In genomic region chr1:967466-968343, GRCh38 we compare ENCODE assay signal across 13 cellular contexts. TPM values are rescaled to one million over a fixed set of nuclear protein-coding genes. Genes with fewer than 3 reads are reported as not detected.
DNase-seq lines count a peak whose midpoint lies in the region; ATAC-seq and TF ChIP-seq lines count a peak whose summit lies in the region.
"Had no signal": no experiment of that assay in that cellular context is flagged by ENCODE, and none has a peak within 500 bp of the region (broad histone marks: within the 10 kb centered on the region; RNA-seq: fewer than 3 reads in every experiment).

No MANE protein-coding gene starts in this region.

- H3K36me3 ChIP-seq in right atrium auricular region: no peaks in the 10 kb centered on the region
- peaks cover 11% of the 10 kb centered on the region for H3K36me3 ChIP-seq in RWPE2 (ENCODE audit: low read depth)
- peaks cover 22% of the 10 kb centered on the region for H3K36me3 ChIP-seq in WERI-Rb-1

- H3K27ac ChIP-seq in right cardiac atrium (ENCODE audit: low read length) (no peak overlapping the region), right atrium auricular region (no peak overlapping the region), RWPE2 (ENCODE audit: poor library complexity, severe bottlenecking) (peak overlapping the region; percentile 89), dorsolateral prefrontal cortex (no peak overlapping the region), WERI-Rb-1 (no peak overlapping the region)

- DNase-seq in right cardiac atrium (peak in 2 of 3 donors; percentile 50 to 55), right atrium auricular region (ENCODE audit: low spot score) (no peak), RWPE2 (ENCODE audit: low spot score) (no peak), kidney tubule cell (ENCODE audit: low spot score) (peak; percentile 50), dorsolateral prefrontal cortex (no peak), COLO829 (ENCODE audit: low spot score) (no peak), WERI-Rb-1 (no peak)
- DNase-seq in activated naive CD4-positive, alpha-beta T cell treated with anti-CD3 and anti-CD28 coated beads, Interleukin-2, amount 50 U/mL, for 16 hours: no peak
- DNase-seq: NCI-H1092 treated with DMSO at 0.1 percent for 48 hours, NCI-H446 had no signal

- intact Hi-C loops in right cardiac atrium (cut with DNase I) (no loop called here), dorsolateral prefrontal cortex (cut with DNase I) (no loop called here)

- WGBS in right cardiac atrium: 77% methylated on average over 23 of the region's 23 CpGs

- H3K4me1 ChIP-seq in right cardiac atrium (ENCODE audit: control insufficient read depth, insufficient read depth, low read length) (no peaks in the 10 kb centered on the region), right atrium auricular region (peaks cover 0 to 19% of the 10 kb centered on the region in 2 donors), RWPE2 (ENCODE audit: insufficient read depth, poor library complexity, severe bottlenecking) (no peaks in the 10 kb centered on the region)

- no peak for TF ChIP-seq CTCF in right atrium auricular region (IDR thresholded peaks at IDR 0.05)
- TF ChIP-seq CTCF in RWPE2 (IDR thresholded peaks at IDR 0.05; ENCODE audit: poor library complexity, severe bottlenecking): no peak
- no peak for TF ChIP-seq CTCF in dorsolateral prefrontal cortex (IDR thresholded peaks at IDR 0.05 in 54 of 56, conservative IDR thresholded peaks at IDR 0.05 in 2 of 56; ENCODE audit: low read depth in 1 of 56, partially characterized antibody in 56 of 56)
- no peak for TF ChIP-seq CTCF in WERI-Rb-1 (IDR thresholded peaks at IDR 0.05; ENCODE audit: low read depth, low read length)

- H3K9me3 ChIP-seq in right cardiac atrium (ENCODE audit: control insufficient read depth, low read length) (no peaks in the 10 kb centered on the region), right atrium auricular region (no peaks in the 10 kb centered on the region), RWPE2 (ENCODE audit: severe bottlenecking) (no peaks in the 10 kb centered on the region), WERI-Rb-1 (ENCODE audit: severe bottlenecking) (no peaks in the 10 kb centered on the region)

- H3K27me3 ChIP-seq in right cardiac atrium (ENCODE audit: control insufficient read depth, insufficient read depth) (no peaks in the 10 kb centered on the region), right atrium auricular region (peaks cover 4 to 14% of the 10 kb centered on the region in 2 donors), RWPE2 (ENCODE audit: insufficient read depth, poor library complexity, severe bottlenecking) (no peaks in the 10 kb centered on the region), dorsolateral prefrontal cortex (peaks cover 0 to 60% (median 37%) of the 10 kb centered on the region in 45 donors), WERI-Rb-1 (ENCODE audit: insufficient read depth, low read depth, severe bottlenecking) (no peaks in the 10 kb centered on the region)

- H3K4me3 ChIP-seq in right cardiac atrium (ENCODE audit: low read length) (no peak overlapping the region), right atrium auricular region (no peak overlapping the region), RWPE2 (ENCODE audit: severe bottlenecking) (no peak overlapping the region), dorsolateral prefrontal cortex (peak overlapping the region in 2 of 59 donors; percentile 62 to 66), WERI-Rb-1 (ENCODE audit: low read depth, low read length) (no peak overlapping the region)

- ATAC-seq in right cardiac atrium (no peak), RWPE2 (ENCODE audit: low read depth) (no peak)

RNA-seq across cellular contexts. Expression of gene PLEKHN1, which starts 1.4 kb away (rescaled TPM):
- under 1 TPM in 1 of 4 donors, not detected in 3; 0.41 TPM for total RNA-seq in right cardiac atrium
- polyA plus RNA-seq in right cardiac atrium: 0.14 TPM
- total RNA-seq in right atrium auricular region: under 1 TPM in 1 of 2 donors, not detected in 1; 0.59 TPM
- total RNA-seq in dorsolateral prefrontal cortex: under 1 TPM in 3 of 120 experiments, not detected in 117; 0.36 to 0.58 (median 0.43) TPM
- total RNA-seq: OCI-LY7, skeletal muscle tissue had no signal

RNA-seq across cellular contexts. Expression of gene KLHL17, which starts 7.3 kb away (rescaled TPM):
- total RNA-seq in right cardiac atrium (1 to 10 TPM; 5.0 to 9.7 (median 6.6) TPM), right atrium auricular region (1 to 10 TPM; 2.4 to 2.9 TPM), dorsolateral prefrontal cortex (10 to 100 TPM in 101 of 120 experiments, 1 to 10 TPM in 19; 5.7 to 35.4 (median 14.2) TPM)
- polyA plus RNA-seq in right cardiac atrium: 5.3 TPM

RNA-seq across cellular contexts. Expression of gene NOC2L, which starts 8.6 kb away (rescaled TPM):
- total RNA-seq in right cardiac atrium (10 to 100 TPM; 43.6 to 48.6 (median 45.5) TPM), right atrium auricular region (10 to 100 TPM; 29.5 to 38.8 TPM), dorsolateral prefrontal cortex (10 to 100 TPM; 34.5 to 72.4 (median 54.8) TPM)
- polyA plus RNA-seq in right cardiac atrium: 44.3 TPM

RNA-seq across cellular contexts. Expression of gene PERM1, which starts 14.2 kb away (rescaled TPM):
- total RNA-seq in right cardiac atrium: 10 to 100 TPM; 44.4 to 78.0 (median 57.4) TPM
- polyA plus RNA-seq in right cardiac atrium: 112 TPM
- 10 to 100 TPM; 22.0 to 61.8 TPM for total RNA-seq in right atrium auricular region
- 1 to 10 TPM in 6 of 120 experiments, under 1 TPM in 63, not detected in 51; 0.13 to 1.8 (median 0.43) TPM for total RNA-seq in dorsolateral prefrontal cortex
- total RNA-seq: lung microvascular endothelial cell, OCI-LY7 had no signal

RNA-seq across cellular contexts. Expression of gene HES4, which starts 32.2 kb away (rescaled TPM):
- total RNA-seq in right cardiac atrium (10 to 100 TPM; 37.3 to 62.5 (median 38.6) TPM), right atrium auricular region (10 to 100 TPM; 31.8 to 68.4 TPM), dorsolateral prefrontal cortex (10 to 100 TPM in 119 of 120 experiments, 1 to 10 TPM in 1; 8.9 to 60.0 (median 25.0) TPM)
- 25.7 TPM for polyA plus RNA-seq in right cardiac atrium
- total RNA-seq: OCI-LY7 had no signal

Comparison
In these comparisons a context has a peak if more than half of its experiments do, and no peak if none do; other contexts are left out.
1. DNase-seq: peak in right cardiac atrium (2 of 3) and kidney tubule cell (single experiment); none in right atrium auricular region (single experiment), RWPE2 (single experiment), dorsolateral prefrontal cortex (0 of 10), COLO829 (single experiment), WERI-Rb-1 (single experiment) and activated naive CD4-positive, alpha-beta T cell treated with anti-CD3 and anti-CD28 coated beads, Interleukin-2, amount 50 U/mL, for 16 hours (single experiment).